ENCODE assay signal across 28 cellular contexts in the genomic region with DNA sequence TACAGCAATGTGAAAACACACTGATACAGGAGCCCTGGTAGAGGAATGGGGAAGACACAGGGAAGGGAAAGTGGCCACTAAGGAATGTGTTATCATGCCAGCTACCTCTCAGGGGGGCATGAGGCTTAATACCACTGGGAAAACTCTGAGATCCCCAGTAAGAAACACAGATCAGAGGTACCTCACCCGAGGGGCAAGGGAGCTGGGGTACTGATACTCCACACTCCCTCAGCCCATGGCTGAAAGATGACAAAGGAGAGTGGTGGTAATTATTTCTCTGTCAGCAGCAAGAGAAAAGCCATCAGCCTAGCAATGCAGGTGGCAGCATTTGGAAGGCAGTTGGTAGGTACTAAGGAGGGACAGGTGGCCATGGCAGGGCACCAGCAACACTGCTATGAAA.
"Had no signal": no experiment of that assay in that cellular context is flagged by ENCODE, and none has a peak within 500 bp of the region (broad histone marks: within the 10 kb centered on the region; RNA-seq: fewer than 3 reads in every experiment).

No MANE protein-coding gene starts in this region.

- H3K27me3 ChIP-seq: left lung, pancreas, stomach, testis, thyroid gland, upper lobe of right lung had no signal

- H3K4me1 Mint-ChIP-seq: immature natural killer cell; naive thymus-derived CD8-positive, alpha-beta T cell; stimulated activated naive B cell treated with anti-CD40 and anti-IgM and Interleukin-4, amounts not matched to agents 10 μg/mL and 1 μg/mL and 100 μg/mL, for 72 hours had no signal

- H3K36me3 ChIP-seq: left lung, lower lobe of right lung, pancreas, prostate gland, stomach, thyroid gland, upper lobe of right lung had no signal

- H3K27ac Mint-ChIP-seq: immature natural killer cell; stimulated activated naive B cell treated with anti-CD40 and anti-IgM and Interleukin-4, amounts not matched to agents 10 μg/mL and 1 μg/mL and 100 μg/mL, for 72 hours had no signal

- H3K4me1 ChIP-seq: left lung, lower lobe of right lung, pancreas, prostate gland, stomach, testis, thyroid gland, upper lobe of right lung had no signal

- ATAC-seq: left colon; left lung; lower lobe of right lung; naive thymus-derived CD8-positive, alpha-beta T cell; pancreas; right cardiac atrium; sciatic nerve; stimulated activated naive B cell treated with anti-CD40 and anti-IgM and Interleukin-4, amounts not matched to agents 10 μg/mL and 1 μg/mL and 100 μg/mL, for 72 hours; stimulated activated naive CD8-positive, alpha-beta T cell treated with anti-CD3 and anti-CD28 coated beads, Interleukin-15, Interleukin-2, amounts not matched to agents 100 U/mL and 50 U/mL, for 24 hours; upper lobe of right lung had no signal

- H3K4me3 ChIP-seq: left lung, lower lobe of right lung, pancreas, prostate gland, skin epidermis, stomach, testis, thyroid gland, upper lobe of right lung had no signal

- DNase-seq: hypothalamus; immature natural killer cell; kidney; left colon; left lung; lower lobe of right lung; mammary epithelial cell; mesenchymal stem cell; naive thymus-derived CD8-positive, alpha-beta T cell; pancreas; posterior cingulate gyrus; retina; right cardiac atrium; stimulated activated CD4-positive, alpha-beta T cell treated with anti-CD3 and anti-CD28 coated beads, Interleukin-12 subunit alpha, Interleukin-12 subunit beta, amount 100 ng/mL, for 4 hours; stimulated activated CD4-positive, alpha-beta T cell treated with anti-CD3 and anti-CD28 coated beads, Interleukin-15, amount 100 ng/mL, for 24 hours; stimulated activated CD4-positive, alpha-beta T cell treated with anti-CD3 and anti-CD28 coated beads, Interleukin-2, amount 100 ng/mL, for 24 hours; stimulated activated CD4-positive, alpha-beta T cell treated with anti-CD3 and anti-CD28 coated beads, Interleukin-4, amount 100 ng/mL, for 1 hour; stimulated activated naive B cell treated with anti-CD40 and anti-IgM and Interleukin-4, amounts not matched to agents 10 μg/mL and 1 μg/mL and 100 μg/mL, for 72 hours; stimulated activated naive CD8-positive, alpha-beta T cell treated with anti-CD3 and anti-CD28 coated beads, Interleukin-15, Interleukin-2, amounts not matched to agents 100 U/mL and 50 U/mL, for 24 hours; stomach; testis; thyroid gland; trophoblast cell; upper lobe of right lung had no signal

- H3K9me3 ChIP-seq: lower lobe of right lung, pancreas, prostate gland, testis, thyroid gland, upper lobe of right lung had no signal

- H3K4me3 Mint-ChIP-seq: immature natural killer cell; naive thymus-derived CD8-positive, alpha-beta T cell; nephron; stimulated activated naive B cell treated with anti-CD40 and anti-IgM and Interleukin-4, amounts not matched to agents 10 μg/mL and 1 μg/mL and 100 μg/mL, for 72 hours had no signal

- H3K27ac ChIP-seq: left lung, lower lobe of right lung, pancreas, prostate gland, skin epidermis, stomach, testis, thyroid gland, upper lobe of right lung had no signal

- H3K36me3 Mint-ChIP-seq: immature natural killer cell had no signal
